ENCODE assay signal across 11 cellular contexts in genomic region chr7:131034166-131034881, GRCh38.
DNase-seq lines count a peak whose midpoint lies in the region; ATAC-seq and TF ChIP-seq lines count a peak whose summit lies in the region.
"Had no signal": no experiment of that assay in that cellular context is flagged by ENCODE, and none has a peak within 500 bp of the region (broad histone marks: within the 10 kb centered on the region; RNA-seq: fewer than 3 reads in every experiment).

No MANE protein-coding gene starts in this region.

- no peaks in the 10 kb centered on the region for H3K27me3 Mint-ChIP-seq in brain
- no peaks in the 10 kb centered on the region for H3K27me3 Mint-ChIP-seq in naive thymus-derived CD4-positive, alpha-beta T cell
- H3K27me3 Mint-ChIP-seq: dendritic cell treated with granulocyte-macrophage colony-stimulating factor and Interleukin-4, amounts not matched to agents 40 ng/mL and 50 ng/mL, for 4 days had no signal

- peaks cover 36 to 37% of the 10 kb centered on the region in 2 donors for H3K4me1 ChIP-seq in naive thymus-derived CD4-positive, alpha-beta T cell (ENCODE audit: control insufficient read depth in 2 of 2, insufficient read depth in 2 of 2, low read length in 2 of 2)
- H3K4me1 ChIP-seq in osteoblast (ENCODE audit: insufficient read depth, low read length), result peaks cover 6% of the 10 kb centered on the region
- H3K4me1 ChIP-seq: prostate gland had no signal

- peaks cover 15% of the 10 kb centered on the region for H4K20me1 ChIP-seq in osteoblast (ENCODE audit: insufficient read depth, low read length)

- DNase-seq in DMS 273 treated with DMSO at 0.1 percent for 48 hours (lab: John Stamatoyannopoulos, UW) (peak; percentile 34), NCI-H2171 (lab: John Stamatoyannopoulos, UW) (peak; percentile 58), NCI-H2227 (lab: John Stamatoyannopoulos, UW; ENCODE audit: unreplicated experiment) (no peak), NCI-H748 treated with DMSO at 0.1 percent for 48 hours (lab: John Stamatoyannopoulos, UW) (no peak), osteoblast (ENCODE audit: insufficient read length, low spot score, missing footprints) (no peak)
- no peak for DNase-seq in naive thymus-derived CD4-positive, alpha-beta T cell

- peak overlapping the region in 2 of 5 experiments; percentile 31 to 56 for H3K4me3 Mint-ChIP-seq in brain
- peak overlapping the region in 8 of 10 donors; percentile 1 to 57 (median 46) for H3K4me3 Mint-ChIP-seq in naive thymus-derived CD4-positive, alpha-beta T cell
- H3K4me3 Mint-ChIP-seq: dendritic cell treated with granulocyte-macrophage colony-stimulating factor and Interleukin-4, amounts not matched to agents 40 ng/mL and 50 ng/mL, for 4 days had no signal

- H3K27ac Mint-ChIP-seq in brain, result peak overlapping the region in 4 of 5 experiments; percentile 73 to 87 (median 80)
- H3K27ac Mint-ChIP-seq in naive thymus-derived CD4-positive, alpha-beta T cell, result peak overlapping the region in 3 of 9 donors; percentile 32 to 71 (median 68)
- H3K27ac Mint-ChIP-seq: dendritic cell treated with granulocyte-macrophage colony-stimulating factor and Interleukin-4, amounts not matched to agents 40 ng/mL and 50 ng/mL, for 4 days had no signal

- peak; percentile 16 for ATAC-seq in naive thymus-derived CD4-positive, alpha-beta T cell
- ATAC-seq in GM18517 (IDR thresholded peaks at IDR 0.05; ENCODE audit: unreplicated experiment), result no peak
- ATAC-seq: Panc1 had no signal

- H3K4me1 Mint-ChIP-seq in brain, result peaks cover 13% of the 10 kb centered on the region
- H3K4me1 Mint-ChIP-seq in naive thymus-derived CD4-positive, alpha-beta T cell, result peaks cover 58 to 95% (median 92%) of the 10 kb centered on the region in 7 donors

- POLR2A ChIA-PET in naive thymus-derived CD4-positive, alpha-beta T cell (lab: Charles Lee), result no interaction called here

- no peaks in the 10 kb centered on the region for H3K9me3 ChIP-seq in naive thymus-derived CD4-positive, alpha-beta T cell (ENCODE audit: control insufficient read depth in 2 of 3, low read length in 3 of 3)
- no peaks in the 10 kb centered on the region for H3K9me3 ChIP-seq in osteoblast (ENCODE audit: low read depth, low read length)
- H3K9me3 ChIP-seq: prostate gland had no signal

- peaks cover 92% of the 10 kb centered on the region for H3K79me2 ChIP-seq in osteoblast (ENCODE audit: insufficient read depth, low read length)

- CTCF ChIA-PET in naive thymus-derived CD4-positive, alpha-beta T cell (lab: Charles Lee), result no interaction called here

- H3K27me3 ChIP-seq in naive thymus-derived CD4-positive, alpha-beta T cell (ENCODE audit: control insufficient read depth in 2 of 2, insufficient read depth in 2 of 2, low read length in 2 of 2), result no peaks in the 10 kb centered on the region
- no peaks in the 10 kb centered on the region for H3K27me3 ChIP-seq in osteoblast (ENCODE audit: insufficient read depth, low read length)

- H3K4me2 ChIP-seq in osteoblast (ENCODE audit: insufficient read depth, low read length), result no peak overlapping the region

- H3K9me3 Mint-ChIP-seq in brain, result peaks cover 0 to 2% (median 0%) of the 10 kb centered on the region in 5 experiments
- H3K9me3 Mint-ChIP-seq in naive thymus-derived CD4-positive, alpha-beta T cell, result peaks cover 0 to 3% (median 0%) of the 10 kb centered on the region in 11 donors
- H3K9me3 Mint-ChIP-seq: dendritic cell treated with granulocyte-macrophage colony-stimulating factor and Interleukin-4, amounts not matched to agents 40 ng/mL and 50 ng/mL, for 4 days had no signal

- H3K36me3 Mint-ChIP-seq in brain, result peaks cover 4% of the 10 kb centered on the region
- peaks cover 0 to 17% (median 10%) of the 10 kb centered on the region in 5 donors for H3K36me3 Mint-ChIP-seq in naive thymus-derived CD4-positive, alpha-beta T cell

- intact Hi-C loops in naive thymus-derived CD4-positive, alpha-beta T cell (cut with micrococcal nuclease), result loop anchor here (2.0 to 5.0 kb wide), 2 partner anchors 14 to 122 kb away; no protein-coding TSS in a partner anchor

- H3K36me3 ChIP-seq in naive thymus-derived CD4-positive, alpha-beta T cell (ENCODE audit: control insufficient read depth in 2 of 3, insufficient read depth in 3 of 3, low read length in 3 of 3), result no peaks in the 10 kb centered on the region
- H3K36me3 ChIP-seq in osteoblast (ENCODE audit: insufficient read depth, low read length), result no peaks in the 10 kb centered on the region
- H3K36me3 ChIP-seq: prostate gland had no signal

- no peak overlapping the region for H3K27ac ChIP-seq in naive thymus-derived CD4-positive, alpha-beta T cell (ENCODE audit: low read depth, low read length)
- H3K27ac ChIP-seq in osteoblast (ENCODE audit: low read depth, low read length), result no peak overlapping the region
- H3K27ac ChIP-seq: prostate gland had no signal

- no peak for TF ChIP-seq CTCF in brain (conservative IDR thresholded peaks at IDR 0.05)
- no peak for TF ChIP-seq CTCF in osteoblast (IDR thresholded peaks at IDR 0.05; ENCODE audit: extremely low read depth, low read depth, low read length)

- no peak overlapping the region for H2AFZ ChIP-seq in osteoblast (ENCODE audit: low read length)

- H3K4me3 ChIP-seq in naive thymus-derived CD4-positive, alpha-beta T cell (ENCODE audit: low read length), result no peak overlapping the region
- H3K4me3 ChIP-seq in osteoblast (ENCODE audit: insufficient read depth, low read length), result no peak overlapping the region
- H3K4me3 ChIP-seq: prostate gland had no signal

Comparison
In these comparisons a context has a peak if more than half of its experiments do, and no peak if none do; other contexts are left out.
1. DNase-seq: peak in DMS 273 treated with DMSO at 0.1 percent for 48 hours (single experiment) and NCI-H2171 (single experiment); none in naive thymus-derived CD4-positive, alpha-beta T cell (0 of 9), NCI-H2227 (single experiment), NCI-H748 treated with DMSO at 0.1 percent for 48 hours (single experiment) and osteoblast (single experiment).